In the genomic region with DNA sequence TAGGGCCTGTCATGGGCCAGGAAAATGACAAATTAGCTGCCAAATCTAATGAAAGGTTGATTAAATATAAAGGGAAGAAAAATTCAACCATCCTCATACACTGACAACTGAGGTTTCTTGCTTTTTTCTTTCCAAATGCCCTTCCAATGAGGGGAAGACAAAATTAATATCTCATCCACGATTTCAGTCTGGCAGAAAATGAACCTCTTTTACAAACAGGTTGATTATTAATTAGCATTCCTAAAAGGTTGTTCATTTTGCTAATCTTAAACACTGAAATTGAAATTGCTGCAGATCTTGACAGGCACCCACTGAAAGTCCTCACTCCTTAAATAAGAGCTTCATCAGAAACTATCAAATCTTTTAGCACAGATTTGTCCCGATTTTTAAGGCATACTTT, we compare ENCODE assay signal across 31 cellular contexts. TPM values are rescaled to one million over a fixed set of nuclear protein-coding genes. Genes with fewer than 3 reads are reported as not detected.
"Had no signal": no experiment of that assay in that cellular context is flagged by ENCODE, and none has a peak within 500 bp of the region (broad histone marks: within the 10 kb centered on the region; RNA-seq: fewer than 3 reads in every experiment).

No MANE protein-coding gene starts in this region.

- H3K27me3 ChIP-seq: heart right ventricle, hepatocyte, left lung, pancreas, right atrium auricular region, right lobe of liver, stomach, testis, tibial artery, upper lobe of right lung had no signal

- H3K9me3 ChIP-seq: left lung, lower lobe of right lung, mucosa of descending colon, pancreas, prostate gland, right atrium auricular region, right lobe of liver, stomach, testis, tibial artery, upper lobe of right lung had no signal

- H3K27ac ChIP-seq: heart right ventricle, hepatocyte, left lung, lower lobe of right lung, pancreas, prostate gland, right atrium auricular region, right lobe of liver, stomach, testis, tibial artery, upper lobe of right lung had no signal

- ATAC-seq: heart right ventricle; left colon; left lung; lower lobe of right lung; mucosa of descending colon; naive thymus-derived CD4-positive, alpha-beta T cell; natural killer cell treated with Interleukin-12 subunit alpha and Interleukin-12 subunit beta and Interleukin-15 and Interleukin-18, amount 100 ng/mL, for 72 hours; pancreas; right lobe of liver; stimulated activated naive B cell treated with anti-CD40 and anti-IgM and Interleukin-4, amounts not matched to agents 10 μg/mL and 1 μg/mL and 100 μg/mL, for 72 hours; stimulated activated naive CD8-positive, alpha-beta T cell treated with anti-CD3 and anti-CD28 coated beads, Interleukin-15, Interleukin-2, amounts not matched to agents 100 U/mL and 50 U/mL, for 24 hours; upper lobe of right lung had no signal

- H3K4me3 ChIP-seq: heart right ventricle, hepatocyte, left lung, lower lobe of right lung, mucosa of descending colon, pancreas, prostate gland, right atrium auricular region, right lobe of liver, smooth muscle cell, stomach, testis, tibial artery, upper lobe of right lung had no signal

- DNase-seq: heart right ventricle; islet precursor cell; left colon; left lung; lower lobe of right lung; mammary epithelial cell; midbrain; mucosa of descending colon; naive thymus-derived CD4-positive, alpha-beta T cell; pancreas; posterior cingulate gyrus; right lobe of liver; stimulated activated CD4-positive, alpha-beta T cell treated with anti-CD3 and anti-CD28 coated beads, Interleukin-1b, Interleukin-23, amount 100 ng/mL, for 48 hours; stimulated activated CD4-positive, alpha-beta T cell treated with anti-CD3 and anti-CD28 coated beads, Interleukin-2, amount 100 ng/mL, for 48 hours; stimulated activated naive B cell treated with anti-CD40 and anti-IgM and Interleukin-4, amounts not matched to agents 10 μg/mL and 1 μg/mL and 100 μg/mL, for 72 hours; stimulated activated naive CD8-positive, alpha-beta T cell treated with anti-CD3 and anti-CD28 coated beads, Interleukin-15, Interleukin-2, amounts not matched to agents 100 U/mL and 50 U/mL, for 24 hours; stomach; testis; tibial artery; upper lobe of right lung had no signal

- H2AFZ ChIP-seq: hepatocyte had no signal

- H3K79me2 ChIP-seq: hepatocyte had no signal

- H3K4me2 ChIP-seq: hepatocyte had no signal

- H3K36me3 ChIP-seq: heart right ventricle, left lung, lower lobe of right lung, pancreas, prostate gland, right atrium auricular region, right lobe of liver, stomach, tibial artery, upper lobe of right lung had no signal

- H3K4me1 ChIP-seq: heart right ventricle, left lung, lower lobe of right lung, pancreas, prostate gland, right atrium auricular region, right lobe of liver, stomach, testis, tibial artery, upper lobe of right lung had no signal

RNA-seq across cellular contexts. Expression of a gene that starts 45.5 kb away (rescaled TPM):
- total RNA-seq: heart right ventricle; left colon; left lung; lower lobe of right lung; mammary epithelial cell; mesenteric fat pad; mucosa of descending colon; myocyte; naive thymus-derived CD4-positive, alpha-beta T cell; natural killer cell treated with Interleukin-12 subunit alpha and Interleukin-12 subunit beta and Interleukin-15 and Interleukin-18, amount 100 ng/mL, for 72 hours; osteoblast; pancreas; right atrium auricular region; right lobe of liver; skeletal muscle tissue; smooth muscle cell; upper lobe of right lung had no signal
- polyA plus RNA-seq: heart right ventricle; liver; mammary epithelial cell; naive thymus-derived CD4-positive, alpha-beta T cell; neural cell; pancreas; stomach had no signal
